Comparison of ENCODE assay signal across 22 cellular contexts in genomic region chr6:105633814-105634213, GRCh38.
"Had no signal": no experiment of that assay in that cellular context is flagged by ENCODE, and none has a peak within 500 bp of the region (broad histone marks: within the 10 kb centered on the region; RNA-seq: fewer than 3 reads in every experiment).

No MANE protein-coding gene starts in this region.

- H3K4me1 Mint-ChIP-seq: IgD-negative memory B cell had no signal

- ATAC-seq: K562, Panc1, SK-N-SH treated with all-trans-retinoic acid at 6 μM for 48 hours had no signal

- DNase-seq: Kasumi-1, MM.1S, NCI-H1092 treated with DMSO at 0.1 percent for 48 hours, NCI-H1436, NCI-H187, NCI-H2029, NCI-H2081 treated with DMSO at 0.1 percent for 48 hours, NCI-H2171, NCI-H226, NCI-H446, NCI-H510A, NCI-H524 treated with DMSO at 0.1 percent for 48 hours, NCI-H69, NCI-H774, SHP77 had no signal

- H3K4me3 Mint-ChIP-seq: IgD-negative memory B cell had no signal

- H3K27ac ChIP-seq: HL-60, KMS-11, RWPE1 had no signal

- H3K36me3 Mint-ChIP-seq: IgD-negative memory B cell had no signal

- H3K27ac Mint-ChIP-seq: IgD-negative memory B cell had no signal

- H3K4me3 ChIP-seq: K562 had no signal
